In the genomic region with DNA sequence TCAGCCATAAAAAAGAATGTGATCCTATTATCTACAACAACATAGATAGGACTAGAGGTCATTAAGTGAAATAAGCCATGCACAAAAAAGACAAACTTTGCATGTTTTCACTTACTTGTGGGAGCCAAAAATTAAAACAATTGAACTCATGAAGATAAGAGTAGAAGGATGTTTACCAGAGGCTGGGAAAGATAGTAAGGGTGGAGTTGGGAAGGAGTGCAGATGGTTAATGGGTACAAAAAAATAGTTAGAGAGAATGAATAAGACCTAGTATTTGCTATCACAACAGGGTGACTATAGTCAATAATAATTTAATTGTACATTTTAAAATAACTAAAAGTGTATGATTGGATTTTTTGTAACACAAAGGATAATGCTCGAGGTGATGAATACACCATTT, we compare ENCODE assay signal across 25 cellular contexts. TPM values are rescaled to one million over a fixed set of nuclear protein-coding genes. Genes with fewer than 3 reads are reported as not detected.
"Had no signal": no experiment of that assay in that cellular context is flagged by ENCODE, and none has a peak within 500 bp of the region (broad histone marks: within the 10 kb centered on the region; RNA-seq: fewer than 3 reads in every experiment).

No MANE protein-coding gene starts in this region.

- DNase-seq: activated CD4-positive, CD25-positive, alpha-beta regulatory T cell; activated gamma-delta T cell treated with Interleukin-2 at 50 U/mL for 16 hours; adrenal gland; brain microvascular endothelial cell; central memory CD4-positive, alpha-beta T cell; effector memory CD4-positive, alpha-beta T cell; foreskin melanocyte; kidney; lower lobe of right lung; mesendoderm; mucosa of descending colon; naive B cell; retina; SK-N-SH; stimulated activated CD4-positive, alpha-beta T cell treated with anti-CD3 and anti-CD28 coated beads, Interleukin-2, amount 100 ng/mL, for 48 hours; stimulated activated naive CD4-positive, alpha-beta T cell treated with Interleukin-2 at 50 U/mL for 16 hours; T1000; tibial artery had no signal

- FAIRE-seq: kidney had no signal

- H3K4me3 Mint-ChIP-seq: activated naive CD4-positive, alpha-beta T cell treated with anti-CD3 and anti-CD28 coated beads, Interleukin-2, amount 50 U/mL, for 24 hours had no signal

- ATAC-seq: esophagus mucosa, mucosa of descending colon had no signal

- H3K27ac Mint-ChIP-seq: activated naive CD4-positive, alpha-beta T cell treated with anti-CD3 and anti-CD28 coated beads, Interleukin-2, amount 50 U/mL, for 24 hours; progenitor cell of endocrine pancreas had no signal

- H3K27me3 Mint-ChIP-seq: activated CD4-positive, alpha-beta T cell treated with anti-CD3 and anti-CD28 coated beads, Interleukin-2, amount 10 ng/mL, durations not matched to agents 24 days and 14 days; activated naive CD4-positive, alpha-beta T cell treated with anti-CD3 and anti-CD28 coated beads, Interleukin-2, amount 50 U/mL, for 24 hours; naive B cell; progenitor cell of endocrine pancreas had no signal

RNA-seq across cellular contexts. Expression of gene IL10RA, which starts 27.2 kb away (rescaled TPM):
- total RNA-seq: dermis microvascular lymphatic vessel endothelial cell, osteocyte had no signal
- polyA plus RNA-seq: SK-N-SH had no signal

RNA-seq across cellular contexts. Expression of gene TMPRSS13, which starts 29.7 kb away (rescaled TPM):
- total RNA-seq: ascending aorta, dermis microvascular lymphatic vessel endothelial cell, osteocyte had no signal
- polyA plus RNA-seq: SK-N-SH had no signal
